3 cellular contexts compared by ENCODE assay signal in the genomic region with DNA sequence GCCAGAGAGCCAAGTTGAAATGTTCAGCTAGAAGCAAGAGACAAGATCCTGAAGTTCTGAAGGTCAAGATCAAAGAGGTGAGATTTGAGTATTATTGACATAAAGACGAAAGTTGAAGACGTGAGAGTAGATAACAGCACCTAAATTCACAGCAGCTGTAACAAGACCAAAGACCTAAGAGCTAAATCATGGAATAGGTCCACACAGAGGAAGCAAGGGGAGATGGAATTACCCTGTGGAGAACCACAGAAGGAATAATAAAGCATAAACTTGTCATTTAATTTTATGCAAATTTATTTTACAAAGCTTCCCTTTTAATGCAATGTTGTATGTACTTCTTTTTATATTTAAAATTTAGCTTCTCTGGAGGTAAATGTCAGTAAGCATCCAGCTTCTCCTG.
TF ChIP-seq lines count a peak whose summit lies in the region.

No MANE protein-coding gene starts in this region.

TF ChIP-seq in HepG2, 621 proteins besides CTCF, POLR2A, EP300 and RAD21:
- TF ChIP-seq ZNF333 (CRISPR knock-in tag; IDR thresholded peaks at IDR 0.05; ENCODE audit: borderline replicate concordance), result no peak
- TF ChIP-seq SNAI1 (CRISPR knock-in tag; IDR thresholded peaks at IDR 0.05; ENCODE audit: borderline replicate concordance), result no peak
- TF ChIP-seq CBX1 (IDR thresholded peaks at IDR 0.05; ENCODE audit: low read depth), result no peak
- TF ChIP-seq FOXA3 (CRISPR knock-in tag; IDR thresholded peaks at IDR 0.05), result no peak
- no peak for TF ChIP-seq MATR3 (CRISPR knock-in tag; IDR thresholded peaks at IDR 0.05)
- no peak for TF ChIP-seq RBM39 (IDR thresholded peaks at IDR 0.05; ENCODE audit: low read depth, low read length, poor library complexity, severe bottlenecking)
TF ChIP-seq in HepG2: peak in this region for 0.

TF ChIP-seq in IMR-90, 13 proteins besides CTCF, POLR2A, EP300 and RAD21:
- no peak for TF ChIP-seq MXI1 (IDR thresholded peaks at IDR 0.05; ENCODE audit: borderline replicate concordance, low read depth, low read length)
- TF ChIP-seq BHLHE40 (IDR thresholded peaks at IDR 0.05; ENCODE audit: low read depth, low read length), result no peak
- TF ChIP-seq MAZ (IDR thresholded peaks at IDR 0.05; ENCODE audit: borderline replicate concordance, low read depth, low read length), result no peak
- no peak for TF ChIP-seq NFE2L2 (IDR thresholded peaks at IDR 0.05; ENCODE audit: low read depth, low read length)
- no peak for TF ChIP-seq MAFK (IDR thresholded peaks at IDR 0.05; ENCODE audit: low read depth, low read length)

TF ChIP-seq in H1, 55 proteins besides CTCF, POLR2A, EP300 and RAD21:
- TF ChIP-seq BCL11A (IDR thresholded peaks at IDR 0.05; ENCODE audit: low read depth in 2 of 2, low read length in 2 of 2) (no peak), CTBP2 (IDR thresholded peaks at IDR 0.05; ENCODE audit: borderline replicate concordance, insufficient read depth, insufficient read length, low read length) (no peak), KDM1A (IDR thresholded peaks at IDR 0.05; ENCODE audit: borderline replicate concordance, low read length) (no peak), BRCA1 (IDR thresholded peaks at IDR 0.05; ENCODE audit: low read depth, low read length) (no peak), HDAC6 (IDR thresholded peaks at IDR 0.05; ENCODE audit: low read depth, low read length) (no peak), KDM5A (IDR thresholded peaks at IDR 0.05; ENCODE audit: low read length) (no peak), SAP30 (IDR thresholded peaks at IDR 0.05; ENCODE audit: insufficient read depth, insufficient replicate concordance, low read length) (no peak), CBX5 (IDR thresholded peaks at IDR 0.05; ENCODE audit: low read depth, low read length) (no peak), CREB1 (IDR thresholded peaks at IDR 0.05) (no peak), PHF8 (conservative IDR thresholded peaks at IDR 0.05; ENCODE audit: low read depth, low read length) (no peak), EGR1 (IDR thresholded peaks at IDR 0.05; ENCODE audit: borderline replicate concordance, low read depth, low read length) (no peak), RNF2 (IDR thresholded peaks at IDR 0.05; ENCODE audit: borderline replicate concordance, low read depth, low read length, missing control alignments, poor library complexity, severe bottlenecking) (no peak), SIX5 (IDR thresholded peaks at IDR 0.05; ENCODE audit: low read depth, low read length) (no peak), TAF1 (IDR thresholded peaks at IDR 0.05; ENCODE audit: low read depth, low read length) (no peak), JUN (IDR thresholded peaks at IDR 0.05; ENCODE audit: low read depth, low read length) (no peak), CEBPB (IDR thresholded peaks at IDR 0.05; ENCODE audit: low read depth, low read length) (no peak), SRF (IDR thresholded peaks at IDR 0.05; ENCODE audit: low read depth, low read length) (no peak), POLR2AphosphoS5 (IDR thresholded peaks at IDR 0.05; ENCODE audit: low read depth, low read length) (no peak)
- TF ChIP-seq, protein P1, sequence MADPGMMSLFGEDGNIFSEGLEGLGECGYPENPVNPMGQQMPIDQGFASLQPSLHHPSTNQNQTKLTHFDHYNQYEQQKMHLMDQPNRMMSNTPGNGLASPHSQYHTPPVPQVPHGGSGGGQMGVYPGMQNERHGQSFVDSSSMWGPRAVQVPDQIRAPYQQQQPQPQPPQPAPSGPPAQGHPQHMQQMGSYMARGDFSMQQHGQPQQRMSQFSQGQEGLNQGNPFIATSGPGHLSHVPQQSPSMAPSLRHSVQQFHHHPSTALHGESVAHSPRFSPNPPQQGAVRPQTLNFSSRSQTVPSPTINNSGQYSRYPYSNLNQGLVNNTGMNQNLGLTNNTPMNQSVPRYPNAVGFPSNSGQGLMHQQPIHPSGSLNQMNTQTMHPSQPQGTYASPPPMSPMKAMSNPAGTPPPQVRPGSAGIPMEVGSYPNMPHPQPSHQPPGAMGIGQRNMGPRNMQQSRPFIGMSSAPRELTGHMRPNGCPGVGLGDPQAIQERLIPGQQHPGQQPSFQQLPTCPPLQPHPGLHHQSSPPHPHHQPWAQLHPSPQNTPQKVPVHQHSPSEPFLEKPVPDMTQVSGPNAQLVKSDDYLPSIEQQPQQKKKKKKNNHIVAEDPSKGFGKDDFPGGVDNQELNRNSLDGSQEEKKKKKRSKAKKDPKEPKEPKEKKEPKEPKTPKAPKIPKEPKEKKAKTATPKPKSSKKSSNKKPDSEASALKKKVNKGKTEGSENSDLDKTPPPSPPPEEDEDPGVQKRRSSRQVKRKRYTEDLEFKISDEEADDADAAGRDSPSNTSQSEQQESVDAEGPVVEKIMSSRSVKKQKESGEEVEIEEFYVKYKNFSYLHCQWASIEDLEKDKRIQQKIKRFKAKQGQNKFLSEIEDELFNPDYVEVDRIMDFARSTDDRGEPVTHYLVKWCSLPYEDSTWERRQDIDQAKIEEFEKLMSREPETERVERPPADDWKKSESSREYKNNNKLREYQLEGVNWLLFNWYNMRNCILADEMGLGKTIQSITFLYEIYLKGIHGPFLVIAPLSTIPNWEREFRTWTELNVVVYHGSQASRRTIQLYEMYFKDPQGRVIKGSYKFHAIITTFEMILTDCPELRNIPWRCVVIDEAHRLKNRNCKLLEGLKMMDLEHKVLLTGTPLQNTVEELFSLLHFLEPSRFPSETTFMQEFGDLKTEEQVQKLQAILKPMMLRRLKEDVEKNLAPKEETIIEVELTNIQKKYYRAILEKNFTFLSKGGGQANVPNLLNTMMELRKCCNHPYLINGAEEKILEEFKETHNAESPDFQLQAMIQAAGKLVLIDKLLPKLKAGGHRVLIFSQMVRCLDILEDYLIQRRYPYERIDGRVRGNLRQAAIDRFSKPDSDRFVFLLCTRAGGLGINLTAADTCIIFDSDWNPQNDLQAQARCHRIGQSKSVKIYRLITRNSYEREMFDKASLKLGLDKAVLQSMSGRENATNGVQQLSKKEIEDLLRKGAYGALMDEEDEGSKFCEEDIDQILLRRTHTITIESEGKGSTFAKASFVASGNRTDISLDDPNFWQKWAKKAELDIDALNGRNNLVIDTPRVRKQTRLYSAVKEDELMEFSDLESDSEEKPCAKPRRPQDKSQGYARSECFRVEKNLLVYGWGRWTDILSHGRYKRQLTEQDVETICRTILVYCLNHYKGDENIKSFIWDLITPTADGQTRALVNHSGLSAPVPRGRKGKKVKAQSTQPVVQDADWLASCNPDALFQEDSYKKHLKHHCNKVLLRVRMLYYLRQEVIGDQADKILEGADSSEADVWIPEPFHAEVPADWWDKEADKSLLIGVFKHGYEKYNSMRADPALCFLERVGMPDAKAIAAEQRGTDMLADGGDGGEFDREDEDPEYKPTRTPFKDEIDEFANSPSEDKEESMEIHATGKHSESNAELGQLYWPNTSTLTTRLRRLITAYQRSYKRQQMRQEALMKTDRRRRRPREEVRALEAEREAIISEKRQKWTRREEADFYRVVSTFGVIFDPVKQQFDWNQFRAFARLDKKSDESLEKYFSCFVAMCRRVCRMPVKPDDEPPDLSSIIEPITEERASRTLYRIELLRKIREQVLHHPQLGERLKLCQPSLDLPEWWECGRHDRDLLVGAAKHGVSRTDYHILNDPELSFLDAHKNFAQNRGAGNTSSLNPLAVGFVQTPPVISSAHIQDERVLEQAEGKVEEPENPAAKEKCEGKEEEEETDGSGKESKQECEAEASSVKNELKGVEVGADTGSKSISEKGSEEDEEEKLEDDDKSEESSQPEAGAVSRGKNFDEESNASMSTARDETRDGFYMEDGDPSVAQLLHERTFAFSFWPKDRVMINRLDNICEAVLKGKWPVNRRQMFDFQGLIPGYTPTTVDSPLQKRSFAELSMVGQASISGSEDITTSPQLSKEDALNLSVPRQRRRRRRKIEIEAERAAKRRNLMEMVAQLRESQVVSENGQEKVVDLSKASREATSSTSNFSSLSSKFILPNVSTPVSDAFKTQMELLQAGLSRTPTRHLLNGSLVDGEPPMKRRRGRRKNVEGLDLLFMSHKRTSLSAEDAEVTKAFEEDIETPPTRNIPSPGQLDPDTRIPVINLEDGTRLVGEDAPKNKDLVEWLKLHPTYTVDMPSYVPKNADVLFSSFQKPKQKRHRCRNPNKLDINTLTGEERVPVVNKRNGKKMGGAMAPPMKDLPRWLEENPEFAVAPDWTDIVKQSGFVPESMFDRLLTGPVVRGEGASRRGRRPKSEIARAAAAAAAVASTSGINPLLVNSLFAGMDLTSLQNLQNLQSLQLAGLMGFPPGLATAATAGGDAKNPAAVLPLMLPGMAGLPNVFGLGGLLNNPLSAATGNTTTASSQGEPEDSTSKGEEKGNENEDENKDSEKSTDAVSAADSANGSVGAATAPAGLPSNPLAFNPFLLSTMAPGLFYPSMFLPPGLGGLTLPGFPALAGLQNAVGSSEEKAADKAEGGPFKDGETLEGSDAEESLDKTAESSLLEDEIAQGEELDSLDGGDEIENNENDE (IDR thresholded peaks at IDR 0.05; ENCODE audit: insufficient replicate concordance, low read length), result no peak
- TF ChIP-seq, protein P2, sequence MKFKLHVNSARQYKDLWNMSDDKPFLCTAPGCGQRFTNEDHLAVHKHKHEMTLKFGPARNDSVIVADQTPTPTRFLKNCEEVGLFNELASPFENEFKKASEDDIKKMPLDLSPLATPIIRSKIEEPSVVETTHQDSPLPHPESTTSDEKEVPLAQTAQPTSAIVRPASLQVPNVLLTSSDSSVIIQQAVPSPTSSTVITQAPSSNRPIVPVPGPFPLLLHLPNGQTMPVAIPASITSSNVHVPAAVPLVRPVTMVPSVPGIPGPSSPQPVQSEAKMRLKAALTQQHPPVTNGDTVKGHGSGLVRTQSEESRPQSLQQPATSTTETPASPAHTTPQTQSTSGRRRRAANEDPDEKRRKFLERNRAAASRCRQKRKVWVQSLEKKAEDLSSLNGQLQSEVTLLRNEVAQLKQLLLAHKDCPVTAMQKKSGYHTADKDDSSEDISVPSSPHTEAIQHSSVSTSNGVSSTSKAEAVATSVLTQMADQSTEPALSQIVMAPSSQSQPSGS (IDR thresholded peaks at IDR 0.05; ENCODE audit: low read length), result no peak
TF ChIP-seq in H1: peak in this region for 0.
